ENCODE assay signal across 8 cellular contexts in the genomic region with DNA sequence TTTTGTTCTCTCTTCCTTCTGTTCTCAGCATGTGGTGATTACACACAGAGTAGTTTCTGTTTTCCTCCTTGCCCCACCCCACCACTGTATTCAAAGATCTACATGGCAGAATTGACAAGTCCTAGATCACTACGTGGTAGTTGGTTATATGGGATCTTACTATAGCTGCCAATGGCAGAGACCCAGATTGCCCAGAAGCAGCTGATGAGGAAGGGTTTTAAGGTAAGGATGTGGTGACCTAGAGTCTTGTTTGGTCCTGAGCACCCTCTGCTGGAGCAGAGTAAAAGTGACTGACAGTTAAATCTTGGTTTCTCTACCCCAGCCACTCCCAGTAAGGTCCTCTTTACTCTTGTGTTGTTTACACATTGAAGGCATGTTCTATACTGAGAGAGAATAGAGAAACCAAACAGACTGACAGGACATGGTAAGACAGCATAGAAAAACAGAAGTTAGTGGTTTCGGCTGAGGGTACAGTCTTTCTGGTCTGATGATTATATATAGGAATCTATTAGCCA. TPM values are rescaled to one million over a fixed set of nuclear protein-coding genes. Genes with fewer than 3 reads are reported as not detected.
DNase-seq lines count a peak whose midpoint lies in the region; ATAC-seq and TF ChIP-seq lines count a peak whose summit lies in the region.

No MANE protein-coding gene starts in this region.

- H3K4me3 ChIP-seq in NT2/D1 (ENCODE audit: insufficient read length, low read depth) (no peak overlapping the region), upper lobe of left lung (no peak overlapping the region)

- ATAC-seq in GM19328 (IDR thresholded peaks at IDR 0.05; ENCODE audit: unreplicated experiment) (peak; percentile 93), HG03139 (IDR thresholded peaks at IDR 0.05; ENCODE audit: unreplicated experiment) (peak; percentile 92), upper lobe of left lung (ENCODE audit: low FRiP score in 2 of 2) (peak; percentile 67 to 79)

- TF ChIP-seq CTCF in brain (conservative IDR thresholded peaks at IDR 0.05), result peak; percentile 46 to 48
- TF ChIP-seq CTCF in upper lobe of left lung (IDR thresholded peaks at IDR 0.05), result peak in 5 of 6 experiments; percentile 36 to 70 (median 58)

- H3K36me3 Mint-ChIP-seq in brain, result peaks cover 76% of the 10 kb centered on the region

- TF ChIP-seq EP300 in upper lobe of left lung (IDR thresholded peaks at IDR 0.05), result no peak

- 39 to 57% methylated on average over 2 of the region's 2 CpGs for WGBS in upper lobe of left lung, 2 donors

- DNase-seq in NCI-H1417 (lab: John Stamatoyannopoulos, UW) (peak in 2 of 3 experiments; percentile 11 to 58), NCI-H1417 treated with DMSO at 0.1 percent for 48 hours (lab: John Stamatoyannopoulos, UW) (no peak), NT2/D1 (ENCODE audit: low read depth, low spot score) (peak; percentile 40), kidney tubule cell (ENCODE audit: low spot score) (peak; percentile 64), upper lobe of left lung (peak in 1 of 2 donors; percentile 40)

- H3K9ac ChIP-seq in NT2/D1 (ENCODE audit: insufficient read length, low read depth), result no peak overlapping the region

- H3K36me3 ChIP-seq in NT2/D1 (ENCODE audit: insufficient read depth, insufficient read length, low read length), result peaks cover 85% of the 10 kb centered on the region
- H3K36me3 ChIP-seq in upper lobe of left lung, result peaks cover 48 to 77% (median 57%) of the 10 kb centered on the region in 4 donors

- TF ChIP-seq POLR2A in upper lobe of left lung (IDR thresholded peaks at IDR 0.05), result no peak

- H3K27me3 ChIP-seq in NT2/D1 (ENCODE audit: insufficient read depth, insufficient read length), result no peaks in the 10 kb centered on the region
- H3K27me3 ChIP-seq in upper lobe of left lung, result no peaks in the 10 kb centered on the region

- no peak overlapping the region for H3K4me3 Mint-ChIP-seq in brain

- peaks cover 12% of the 10 kb centered on the region for H3K4me1 Mint-ChIP-seq in brain

- H3K4me1 ChIP-seq in NT2/D1 (ENCODE audit: insufficient read depth, insufficient read length) (no peaks in the 10 kb centered on the region), upper lobe of left lung (peaks cover 0 to 10% (median 6%) of the 10 kb centered on the region in 4 donors)

- no peak overlapping the region for H3K27ac ChIP-seq in upper lobe of left lung

- H3K27ac Mint-ChIP-seq in brain, result peak overlapping the region in 4 of 5 experiments; percentile 25 to 69 (median 45)

- H3K9me3 ChIP-seq in NT2/D1 (ENCODE audit: insufficient read depth, low read length) (no peaks in the 10 kb centered on the region), upper lobe of left lung (no peaks in the 10 kb centered on the region)

- H3K9me3 Mint-ChIP-seq in brain, result no peaks in the 10 kb centered on the region

- no peaks in the 10 kb centered on the region for H3K27me3 Mint-ChIP-seq in brain

RNA-seq across cellular contexts. Expression of a gene that starts 22.8 kb away (rescaled TPM):
- 27.8 TPM for polyA plus RNA-seq in brain (ENCODE audit: insufficient read depth, low read depth, low replicate concordance)
- total RNA-seq in upper lobe of left lung, result 10 to 100 TPM; 29.2 to 62.9 (median 34.3) TPM

RNA-seq across cellular contexts. Expression of a gene that starts 27.0 kb away (rescaled TPM):
- polyA plus RNA-seq in brain (ENCODE audit: insufficient read depth, low read depth, low replicate concordance), result 164 TPM
- total RNA-seq in upper lobe of left lung, result 10 to 100 TPM; 41.9 to 89.6 (median 76.1) TPM

RNA-seq across cellular contexts. Expression of a gene that starts 58.9 kb away (rescaled TPM):
- 19.3 TPM for polyA plus RNA-seq in brain (ENCODE audit: insufficient read depth, low read depth, low replicate concordance)
- total RNA-seq in upper lobe of left lung, result under 1 TPM in 1 of 6 donors, not detected in 5; 0.24 TPM
